In genomic region chr2:740446-741293, GRCh38 we compare ENCODE assay signal across 1 cellular context.
TF ChIP-seq lines count a peak whose summit lies in the region.

No MANE protein-coding gene starts in this region.

TF ChIP-seq in HepG2, 621 proteins besides CTCF, POLR2A, EP300 and RAD21 (continued from another document and continues in another):
- TF ChIP-seq, protein P1, sequence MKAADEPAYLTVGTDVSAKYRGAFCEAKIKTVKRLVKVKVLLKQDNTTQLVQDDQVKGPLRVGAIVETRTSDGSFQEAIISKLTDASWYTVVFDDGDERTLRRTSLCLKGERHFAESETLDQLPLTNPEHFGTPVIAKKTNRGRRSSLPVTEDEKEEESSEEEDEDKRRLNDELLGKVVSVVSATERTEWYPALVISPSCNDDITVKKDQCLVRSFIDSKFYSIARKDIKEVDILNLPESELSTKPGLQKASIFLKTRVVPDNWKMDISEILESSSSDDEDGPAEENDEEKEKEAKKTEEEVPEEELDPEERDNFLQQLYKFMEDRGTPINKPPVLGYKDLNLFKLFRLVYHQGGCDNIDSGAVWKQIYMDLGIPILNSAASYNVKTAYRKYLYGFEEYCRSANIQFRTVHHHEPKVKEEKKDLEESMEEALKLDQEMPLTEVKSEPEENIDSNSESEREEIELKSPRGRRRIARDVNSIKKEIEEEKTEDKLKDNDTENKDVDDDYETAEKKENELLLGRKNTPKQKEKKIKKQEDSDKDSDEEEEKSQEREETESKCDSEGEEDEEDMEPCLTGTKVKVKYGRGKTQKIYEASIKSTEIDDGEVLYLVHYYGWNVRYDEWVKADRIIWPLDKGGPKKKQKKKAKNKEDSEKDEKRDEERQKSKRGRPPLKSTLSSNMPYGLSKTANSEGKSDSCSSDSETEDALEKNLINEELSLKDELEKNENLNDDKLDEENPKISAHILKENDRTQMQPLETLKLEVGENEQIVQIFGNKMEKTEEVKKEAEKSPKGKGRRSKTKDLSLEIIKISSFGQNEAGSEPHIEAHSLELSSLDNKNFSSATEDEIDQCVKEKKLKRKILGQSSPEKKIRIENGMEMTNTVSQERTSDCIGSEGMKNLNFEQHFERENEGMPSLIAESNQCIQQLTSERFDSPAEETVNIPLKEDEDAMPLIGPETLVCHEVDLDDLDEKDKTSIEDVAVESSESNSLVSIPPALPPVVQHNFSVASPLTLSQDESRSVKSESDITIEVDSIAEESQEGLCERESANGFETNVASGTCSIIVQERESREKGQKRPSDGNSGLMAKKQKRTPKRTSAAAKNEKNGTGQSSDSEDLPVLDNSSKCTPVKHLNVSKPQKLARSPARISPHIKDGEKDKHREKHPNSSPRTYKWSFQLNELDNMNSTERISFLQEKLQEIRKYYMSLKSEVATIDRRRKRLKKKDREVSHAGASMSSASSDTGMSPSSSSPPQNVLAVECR (CRISPR knock-in tag; IDR thresholded peaks at IDR 0.05; ENCODE audit: borderline replicate concordance): peak; percentile 66; the same call in 1 of the 2 replicates
- TF ChIP-seq MTF2 (CRISPR knock-in tag; IDR thresholded peaks at IDR 0.05; ENCODE audit: borderline replicate concordance): no peak
- peak; percentile 46; the same call in 1 of the 2 replicates for TF ChIP-seq ZNF687 (CRISPR knock-in tag; IDR thresholded peaks at IDR 0.05)
- TF ChIP-seq ZNF607 (CRISPR knock-in tag; IDR thresholded peaks at IDR 0.05; ENCODE audit: borderline replicate concordance): no peak
- TF ChIP-seq IRX3 (CRISPR knock-in tag; IDR thresholded peaks at IDR 0.05; ENCODE audit: borderline replicate concordance, low read depth): no peak
- TF ChIP-seq, protein P2, sequence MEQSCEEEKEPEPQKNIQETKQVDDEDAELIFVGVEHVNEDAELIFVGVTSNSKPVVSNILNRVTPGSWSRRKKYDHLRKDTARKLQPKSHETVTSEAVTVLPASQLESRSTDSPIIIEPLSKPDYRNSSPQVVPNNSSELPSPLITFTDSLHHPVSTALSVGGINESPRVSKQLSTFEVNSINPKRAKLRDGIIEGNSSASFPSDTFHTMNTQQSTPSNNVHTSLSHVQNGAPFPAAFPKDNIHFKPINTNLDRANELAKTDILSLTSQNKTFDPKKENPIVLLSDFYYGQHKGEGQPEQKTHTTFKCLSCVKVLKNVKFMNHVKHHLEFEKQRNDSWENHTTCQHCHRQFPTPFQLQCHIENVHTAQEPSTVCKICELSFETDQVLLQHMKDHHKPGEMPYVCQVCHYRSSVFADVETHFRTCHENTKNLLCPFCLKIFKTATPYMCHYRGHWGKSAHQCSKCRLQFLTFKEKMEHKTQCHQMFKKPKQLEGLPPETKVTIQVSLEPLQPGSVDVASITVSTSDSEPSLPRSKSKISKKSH (CRISPR knock-in tag; IDR thresholded peaks at IDR 0.05; ENCODE audit: borderline replicate concordance): no peak
- TF ChIP-seq MXD1 (CRISPR knock-in tag; IDR thresholded peaks at IDR 0.05): no peak
- 0 out of 2 replicates have a peak, but pooled peaks have one; percentile 25 for TF ChIP-seq ZNF580 (CRISPR knock-in tag; IDR thresholded peaks at IDR 0.05; ENCODE audit: borderline replicate concordance, low read depth)
- no peak for TF ChIP-seq NCOR1 (IDR thresholded peaks at IDR 0.05; ENCODE audit: borderline replicate concordance, low read length)
- TF ChIP-seq ZNF414 (CRISPR knock-in tag; IDR thresholded peaks at IDR 0.05): peak; percentile 30; the same call in 1 of the 2 replicates
- TF ChIP-seq POGK (CRISPR knock-in tag; conservative IDR thresholded peaks at IDR 0.05): 0 out of 2 replicates have a peak, but pooled peaks have one; percentile 35
- no peak for TF ChIP-seq THAP7 (CRISPR knock-in tag; IDR thresholded peaks at IDR 0.05)
- TF ChIP-seq ZNF484 (CRISPR knock-in tag; IDR thresholded peaks at IDR 0.05; ENCODE audit: borderline replicate concordance, low read depth): no peak
- TF ChIP-seq PRMT3 (CRISPR knock-in tag; IDR thresholded peaks at IDR 0.05; ENCODE audit: borderline replicate concordance, low read depth): no peak
- no peak for TF ChIP-seq CREM (IDR thresholded peaks at IDR 0.05)
- no peak for TF ChIP-seq CREM (CRISPR knock-in tag; IDR thresholded peaks at IDR 0.05)
- no peak for TF ChIP-seq ZKSCAN1 (IDR thresholded peaks at IDR 0.05; ENCODE audit: low read length)
- no peak for TF ChIP-seq TBP (CRISPR knock-in tag; IDR thresholded peaks at IDR 0.05)
- TF ChIP-seq HOXD1 (CRISPR knock-in tag; IDR thresholded peaks at IDR 0.05): no peak
- TF ChIP-seq ZNF768 (CRISPR knock-in tag; IDR thresholded peaks at IDR 0.05): peak; percentile 34; the same call in 1 of the 2 replicates
- TF ChIP-seq ZNF350 (CRISPR knock-in tag; IDR thresholded peaks at IDR 0.05; ENCODE audit: borderline replicate concordance, low read depth): no peak; the same call in 1 of the 2 replicates
- TF ChIP-seq ISX (CRISPR knock-in tag; conservative IDR thresholded peaks at IDR 0.05): no peak
- TF ChIP-seq GABPA (IDR thresholded peaks at IDR 0.05; ENCODE audit: low read depth, low read length): no peak
- TF ChIP-seq GABPA (CRISPR knock-in tag; IDR thresholded peaks at IDR 0.05; ENCODE audit: low read depth): peak; percentile 35; the same call in 1 of the 2 replicates
- no peak for TF ChIP-seq ZNF761 (CRISPR knock-in tag; conservative IDR thresholded peaks at IDR 0.05)
- TF ChIP-seq KLF16 (CRISPR knock-in tag; IDR thresholded peaks at IDR 0.05): no peak; a peak in 1 of 4 replicates
- TF ChIP-seq, protein P3, sequence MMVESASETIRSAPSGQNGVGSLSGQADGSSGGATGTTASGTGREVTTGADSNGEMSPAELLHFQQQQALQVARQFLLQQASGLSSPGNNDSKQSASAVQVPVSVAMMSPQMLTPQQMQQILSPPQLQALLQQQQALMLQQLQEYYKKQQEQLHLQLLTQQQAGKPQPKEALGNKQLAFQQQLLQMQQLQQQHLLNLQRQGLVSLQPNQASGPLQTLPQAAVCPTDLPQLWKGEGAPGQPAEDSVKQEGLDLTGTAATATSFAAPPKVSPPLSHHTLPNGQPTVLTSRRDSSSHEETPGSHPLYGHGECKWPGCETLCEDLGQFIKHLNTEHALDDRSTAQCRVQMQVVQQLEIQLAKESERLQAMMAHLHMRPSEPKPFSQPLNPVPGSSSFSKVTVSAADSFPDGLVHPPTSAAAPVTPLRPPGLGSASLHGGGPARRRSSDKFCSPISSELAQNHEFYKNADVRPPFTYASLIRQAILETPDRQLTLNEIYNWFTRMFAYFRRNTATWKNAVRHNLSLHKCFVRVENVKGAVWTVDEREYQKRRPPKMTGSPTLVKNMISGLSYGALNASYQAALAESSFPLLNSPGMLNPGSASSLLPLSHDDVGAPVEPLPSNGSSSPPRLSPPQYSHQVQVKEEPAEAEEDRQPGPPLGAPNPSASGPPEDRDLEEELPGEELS (CRISPR knock-in tag; IDR thresholded peaks at IDR 0.05): no peak
- TF ChIP-seq XRCC5 (optimal IDR thresholded peaks at IDR 0.05; ENCODE audit: low read length): peak; percentile 23
- TF ChIP-seq TFDP2 (CRISPR knock-in tag; IDR thresholded peaks at IDR 0.05): no peak
- no peak for TF ChIP-seq ZBTB7A (CRISPR knock-in tag; IDR thresholded peaks at IDR 0.05)
- TF ChIP-seq GABPB1 (CRISPR knock-in tag; IDR thresholded peaks at IDR 0.05): peak; percentile 60
- TF ChIP-seq CSRNP1 (CRISPR knock-in tag; IDR thresholded peaks at IDR 0.05): no peak
- TF ChIP-seq MTA1 (CRISPR knock-in tag; IDR thresholded peaks at IDR 0.05; ENCODE audit: borderline replicate concordance): peak; percentile 34; the same call in 1 of the 2 replicates
- TF ChIP-seq ZBTB14 (CRISPR knock-in tag; IDR thresholded peaks at IDR 0.05): no peak
- peak; percentile 64; the same call in 1 of the 2 replicates for TF ChIP-seq ZFP90 (CRISPR knock-in tag; IDR thresholded peaks at IDR 0.05; ENCODE audit: borderline replicate concordance)
- TF ChIP-seq ZNF562 (CRISPR knock-in tag; IDR thresholded peaks at IDR 0.05; ENCODE audit: borderline replicate concordance): no peak
